26 cellular contexts compared by ENCODE assay signal in genomic region chr20:48194026-48194425, GRCh38.
"Had no signal": no experiment of that assay in that cellular context is flagged by ENCODE, and none has a peak within 500 bp of the region (broad histone marks: within the 10 kb centered on the region; RNA-seq: fewer than 3 reads in every experiment).

No MANE protein-coding gene starts in this region.

- H3K4me3 Mint-ChIP-seq: activated B cell treated with CpG ODN at 0.5 μM for 24 hours; activated CD4-positive, alpha-beta memory T cell treated with anti-CD3 and anti-CD28 coated beads for 36 hours; activated naive CD4-positive, alpha-beta T cell treated with anti-CD3 and anti-CD28 coated beads, Interleukin-2, amount 10 ng/mL, durations not matched to agents 7 days and 5 days; activated naive CD8-positive, alpha-beta T cell; activated naive CD8-positive, alpha-beta T cell treated with anti-CD3 and anti-CD28 coated beads, Interleukin-2, amount 50 U/mL, for 24 hours; T-cell had no signal

- H3K27me3 Mint-ChIP-seq: activated naive CD4-positive, alpha-beta T cell treated with anti-CD3 and anti-CD28 coated beads, Interleukin-2, amount 10 ng/mL, durations not matched to agents 7 days and 5 days; activated naive CD8-positive, alpha-beta T cell; activated naive CD8-positive, alpha-beta T cell treated with anti-CD3 and anti-CD28 coated beads, Interleukin-2, amount 50 U/mL, for 24 hours had no signal

- DNase-seq: activated B cell treated with CpG ODN at 0.5 μM for 24 hours; activated CD4-positive, alpha-beta memory T cell treated with anti-CD3 and anti-CD28 coated beads for 36 hours; activated CD4-positive, alpha-beta T cell treated with anti-CD3 and anti-CD28 coated beads for 4 hours; activated CD4-positive, alpha-beta T cell treated with anti-CD3 and anti-CD28 coated beads, Interleukin-2, amount 50 U/mL, for 1 hour; activated CD4-positive, CD25-positive, alpha-beta regulatory T cell treated with anti-CD3 and anti-CD28 coated beads, Interleukin-2, amount 50 U/mL, for 72 hours; activated CD8-positive, alpha-beta memory T cell treated with anti-CD3 and anti-CD28 coated beads, Interleukin-2, amount 50 U/mL, for 4 hours; activated effector memory CD4-positive, alpha-beta T cell treated with Interleukin-2 at 50 U/mL for 16 hours; activated naive CD4-positive, alpha-beta T cell treated with anti-CD3 and anti-CD28 coated beads, Interleukin-2, amount 10 ng/mL, durations not matched to agents 7 days and 5 days; activated naive CD8-positive, alpha-beta T cell treated with anti-CD3 and anti-CD28 coated beads, Interleukin-2, amount 50 U/mL, for 24 hours; activated T-cell treated with anti-CD3 and anti-CD28 coated beads for 4 hours; activated T-cell treated with anti-CD3 and anti-CD28 coated beads, Interleukin-2, amount 50 U/mL, for 48 hours; amniotic stem cell; brain microvascular endothelial cell; central memory CD4-positive, alpha-beta T cell; MM.1S; MV-4-11; NCI-H1436 treated with DMSO at 0.1 percent for 48 hours; NCI-H524 treated with DMSO at 0.1 percent for 48 hours; SIG-M5; T-cell; T-helper 2 cell; T-helper 9 cell had no signal

- H3K4me1 Mint-ChIP-seq: activated B cell treated with CpG ODN at 0.5 μM for 24 hours; activated naive CD4-positive, alpha-beta T cell treated with anti-CD3 and anti-CD28 coated beads, Interleukin-2, amount 10 ng/mL, durations not matched to agents 7 days and 5 days; activated naive CD8-positive, alpha-beta T cell treated with anti-CD3 and anti-CD28 coated beads, Interleukin-2, amount 50 U/mL, for 24 hours; T-cell had no signal

- ATAC-seq: activated naive CD8-positive, alpha-beta T cell treated with anti-CD3 and anti-CD28 coated beads, Interleukin-2, amount 50 U/mL, for 24 hours; Panc1; SK-N-SH treated with all-trans-retinoic acid at 6 μM for 48 hours; T-cell had no signal

- H3K27ac ChIP-seq: brain microvascular endothelial cell, VCaP had no signal

- H3K36me3 ChIP-seq: brain microvascular endothelial cell had no signal

- H3K9me3 Mint-ChIP-seq: activated CD4-positive, alpha-beta memory T cell treated with anti-CD3 and anti-CD28 coated beads for 36 hours; activated naive CD4-positive, alpha-beta T cell treated with anti-CD3 and anti-CD28 coated beads, Interleukin-2, amount 10 ng/mL, durations not matched to agents 7 days and 5 days; activated naive CD8-positive, alpha-beta T cell treated with anti-CD3 and anti-CD28 coated beads, Interleukin-2, amount 50 U/mL, for 24 hours; T-cell had no signal

- H3K36me3 Mint-ChIP-seq: activated CD4-positive, alpha-beta memory T cell treated with anti-CD3 and anti-CD28 coated beads for 36 hours; activated naive CD4-positive, alpha-beta T cell treated with anti-CD3 and anti-CD28 coated beads, Interleukin-2, amount 10 ng/mL, durations not matched to agents 7 days and 5 days; activated naive CD8-positive, alpha-beta T cell; T-cell had no signal

- H3K27ac Mint-ChIP-seq: activated B cell treated with CpG ODN at 0.5 μM for 24 hours; activated CD4-positive, alpha-beta memory T cell treated with anti-CD3 and anti-CD28 coated beads for 36 hours; activated naive CD4-positive, alpha-beta T cell treated with anti-CD3 and anti-CD28 coated beads, Interleukin-2, amount 10 ng/mL, durations not matched to agents 7 days and 5 days; activated naive CD8-positive, alpha-beta T cell; activated naive CD8-positive, alpha-beta T cell treated with anti-CD3 and anti-CD28 coated beads, Interleukin-2, amount 50 U/mL, for 24 hours; T-cell had no signal
